In genomic region chr1:93665015-93665414, GRCh38 we compare ENCODE assay signal across 15 cellular contexts. TPM values are rescaled to one million over a fixed set of nuclear protein-coding genes. Genes with fewer than 3 reads are reported as not detected.
DNase-seq lines count a peak whose midpoint lies in the region; ATAC-seq, FAIRE-seq and TF ChIP-seq lines count a peak whose summit lies in the region.
"Had no signal": no experiment of that assay in that cellular context is flagged by ENCODE, and none has a peak within 500 bp of the region (broad histone marks: within the 10 kb centered on the region; RNA-seq: fewer than 3 reads in every experiment).

No MANE protein-coding gene starts in this region.

- H4K5ac ChIP-seq in mesendoderm (ENCODE audit: low read length), result no peak overlapping the region

- peak overlapping the region; percentile 80 for H3K56ac ChIP-seq in mesendoderm (ENCODE audit: low read length)

- H3K27ac ChIP-seq in heart left ventricle, result peak overlapping the region in 11 of 12 donors; percentile 5 to 71 (median 52)
- H3K27ac ChIP-seq in mesendoderm (ENCODE audit: low read depth, low read length), result peak overlapping the region; percentile 76
- peak overlapping the region; percentile 27 to 68 (median 46) for H3K27ac ChIP-seq in upper lobe of left lung
- H3K27ac ChIP-seq in HepG2 (ENCODE audit: extremely low read length, insufficient read depth, low read length), result no peak overlapping the region
- H3K27ac ChIP-seq: 22Rv1, right lobe of liver had no signal

- no peaks in the 10 kb centered on the region for H4K20me1 ChIP-seq in HepG2 (ENCODE audit: insufficient read depth, low read length)

- H3K9me3 ChIP-seq in heart left ventricle (no peaks in the 10 kb centered on the region), upper lobe of left lung (no peaks in the 10 kb centered on the region), HepG2 (ENCODE audit: low read length) (no peaks in the 10 kb centered on the region)
- H3K9me3 ChIP-seq: right lobe of liver had no signal

- CTCF ChIA-PET in HepG2 (lab: Yijun Ruan, JAX; ENCODE audit: low intra/inter-chr PET ratio, low total read pairs), result no interaction called here

- H3K9me3 Mint-ChIP-seq in dendritic cell treated with granulocyte-macrophage colony-stimulating factor and Interleukin-4, amounts not matched to agents 40 ng/mL and 50 ng/mL, for 4 days, result no peaks in the 10 kb centered on the region

- TF ChIP-seq RAD21 in HepG2 (CRISPR knock-in tag; IDR thresholded peaks at IDR 0.05), result no peak

- H3K23ac ChIP-seq in mesendoderm (ENCODE audit: low read length), result no peak overlapping the region

- no peak for FAIRE-seq in HepG2 (lab: Jason Lieb, UNC)
- FAIRE-seq: bronchial epithelial cell had no signal

- H3K18ac ChIP-seq in mesendoderm (ENCODE audit: low read length), result peak overlapping the region; percentile 46

- H3K4me2 ChIP-seq in mesendoderm (ENCODE audit: low read length) (peak overlapping the region; percentile 9), HepG2 (ENCODE audit: low read depth, low read length) (no peak overlapping the region; the same call in 1 of the 2 replicates)

- H3K27me3 ChIP-seq in heart left ventricle (no peaks in the 10 kb centered on the region), mesendoderm (ENCODE audit: insufficient read depth, low read length, poor library complexity) (no peaks in the 10 kb centered on the region), upper lobe of left lung (no peaks in the 10 kb centered on the region), HepG2 (ENCODE audit: control insufficient read depth in 1 of 2, insufficient read depth in 2 of 2, low read length in 2 of 2) (no peaks in the 10 kb centered on the region)
- H3K27me3 ChIP-seq: right lobe of liver had no signal

- H2BK5ac ChIP-seq in mesendoderm (ENCODE audit: low read length), result peak overlapping the region; percentile 75

- TF ChIP-seq EP300 in upper lobe of left lung (IDR thresholded peaks at IDR 0.05) (no peak), HepG2 (IDR thresholded peaks at IDR 0.05; ENCODE audit: low read depth in 2 of 2, low read length in 2 of 2) (no peak), HepG2 (CRISPR knock-in tag; IDR thresholded peaks at IDR 0.05; ENCODE audit: borderline replicate concordance) (no peak)

- TF ChIP-seq CTCF in heart left ventricle (IDR thresholded peaks at IDR 0.05) (no peak), upper lobe of left lung (IDR thresholded peaks at IDR 0.05) (no peak), HepG2 (CRISPR knock-in tag; IDR thresholded peaks at IDR 0.05) (no peak)

- H2AFZ ChIP-seq in HepG2 (ENCODE audit: low read length), result no peak overlapping the region

- peaks cover 18% of the 10 kb centered on the region for H3K79me1 ChIP-seq in mesendoderm (ENCODE audit: low read length)

- TF ChIP-seq POLR2A in heart left ventricle (IDR thresholded peaks at IDR 0.05) (no peak), upper lobe of left lung (IDR thresholded peaks at IDR 0.05) (no peak), HepG2 (IDR thresholded peaks at IDR 0.05; ENCODE audit: insufficient read depth in 1 of 2, low read depth in 2 of 2, low read length in 2 of 2) (no peak)

- peak overlapping the region; percentile 49 for H3K9ac ChIP-seq in mesendoderm (ENCODE audit: low read length)
- no peak overlapping the region; the same call in 1 of the 2 replicates for H3K9ac ChIP-seq in HepG2 (ENCODE audit: insufficient read depth, low read depth, low read length)

- intact Hi-C loops in heart left ventricle (cut with DNase I) (no loop called here), left cardiac atrium (cut with DNase I) (no loop called here), HepG2 (cut with micrococcal nuclease; ENCODE audit: unreplicated experiment) (no loop called here)
- intact Hi-C loops in dendritic cell treated with granulocyte-macrophage colony-stimulating factor and Interleukin-4, amounts not matched to agents 40 ng/mL and 50 ng/mL, for 4 days (cut with micrococcal nuclease), result no loop called here

- H3K4ac ChIP-seq in mesendoderm (ENCODE audit: low read depth, low read length), result peak overlapping the region; percentile 26

- 32 to 48% (median 36%) methylated on average over 3 of the region's 3 CpGs for WGBS in heart left ventricle, 4 donors
- WGBS in mesendoderm (ENCODE audit: extremely low coverage, insufficient coverage, low lambda C conversion rate), result no CpG with 5 or more reads among the region's 3 CpGs
- WGBS in upper lobe of left lung, 2 donors, result 61 to 73% methylated on average over 3 of the region's 3 CpGs
- WGBS in HepG2 (ENCODE audit: low lambda C conversion rate), result 54% methylated on average over 3 of the region's 3 CpGs

- no peak overlapping the region for H2BK15ac ChIP-seq in mesendoderm (replicated peaks; ENCODE audit: low read depth)

- no peak overlapping the region for H2BK120ac ChIP-seq in mesendoderm (ENCODE audit: low read depth, low read length)

- peaks cover 63% of the 10 kb centered on the region for H3K4me1 Mint-ChIP-seq in dendritic cell treated with granulocyte-macrophage colony-stimulating factor and Interleukin-4, amounts not matched to agents 40 ng/mL and 50 ng/mL, for 4 days (ENCODE audit: low read depth)

- DNase-seq in heart left ventricle (no peak), left cardiac atrium (no peak), mesendoderm (no peak), upper lobe of left lung (no peak), hippocampal formation (lab: John Stamatoyannopoulos, UW) (no peak), HepG2 (ENCODE audit: low spot score) (no peak)
- DNase-seq: activated effector memory CD4-positive, alpha-beta T cell treated with Interleukin-2 at 50 U/mL for 16 hours; COR-L47; naive thymus-derived CD4-positive, alpha-beta T cell; T-helper 2 cell had no signal

- H3K27me3 Mint-ChIP-seq in dendritic cell treated with granulocyte-macrophage colony-stimulating factor and Interleukin-4, amounts not matched to agents 40 ng/mL and 50 ng/mL, for 4 days, result no peaks in the 10 kb centered on the region

- ATAC-seq in heart left ventricle (peak in 1 of 4 donors; percentile 1), left cardiac atrium (no peak), upper lobe of left lung (ENCODE audit: low FRiP score in 2 of 2) (no peak), HepG2 (no peak), GM18870 (IDR thresholded peaks at IDR 0.05; ENCODE audit: unreplicated experiment) (no peak)
- ATAC-seq: naive thymus-derived CD4-positive, alpha-beta T cell had no signal

- H3K79me2 ChIP-seq in mesendoderm (ENCODE audit: control insufficient read depth, insufficient read depth, low read length), result peaks cover 45% of the 10 kb centered on the region
- no peaks in the 10 kb centered on the region for H3K79me2 ChIP-seq in HepG2 (ENCODE audit: insufficient read depth, low read length)

- H3K4me3 Mint-ChIP-seq in dendritic cell treated with granulocyte-macrophage colony-stimulating factor and Interleukin-4, amounts not matched to agents 40 ng/mL and 50 ng/mL, for 4 days, result no peak overlapping the region
- H3K4me3 Mint-ChIP-seq: naive thymus-derived CD4-positive, alpha-beta T cell had no signal

- peaks cover 0 to 98% (median 73%) of the 10 kb centered on the region in 12 donors for H3K4me1 ChIP-seq in heart left ventricle
- peaks cover 38% of the 10 kb centered on the region for H3K4me1 ChIP-seq in mesendoderm (ENCODE audit: control insufficient read depth, low read depth, low read length)
- H3K4me1 ChIP-seq in upper lobe of left lung, result peaks cover 41 to 69% (median 50%) of the 10 kb centered on the region in 4 donors
- peaks cover 76% of the 10 kb centered on the region for H3K4me1 ChIP-seq in HepG2 (ENCODE audit: insufficient read depth, low read length)

- no TSS peak for BruUV-seq in HepG2 (replicated peaks; lab: Mats Ljungman, UMichigan)

- no peak overlapping the region for H4K8ac ChIP-seq in mesendoderm (ENCODE audit: low read depth, low read length)

- peak overlapping the region; percentile 30 for H3K27ac Mint-ChIP-seq in dendritic cell treated with granulocyte-macrophage colony-stimulating factor and Interleukin-4, amounts not matched to agents 40 ng/mL and 50 ng/mL, for 4 days
- H3K27ac Mint-ChIP-seq: naive thymus-derived CD4-positive, alpha-beta T cell had no signal

- H3K36me3 ChIP-seq in heart left ventricle, result peaks cover 0 to 11% (median 0%) of the 10 kb centered on the region in 9 donors
- peaks cover 4% of the 10 kb centered on the region for H3K36me3 ChIP-seq in mesendoderm (ENCODE audit: control insufficient read depth, insufficient read depth, low read length)
- peaks cover 0 to 19% (median 0%) of the 10 kb centered on the region in 4 donors for H3K36me3 ChIP-seq in upper lobe of left lung
- H3K36me3 ChIP-seq in HepG2 (replicated peaks in 1 of 2; ENCODE audit: control insufficient read depth in 1 of 2, insufficient read depth in 2 of 2, low read length in 2 of 2), result peaks cover 0 to 1% of the 10 kb centered on the region in 2 experiments; a peak in 1 of 5 replicates
- H3K36me3 ChIP-seq: right lobe of liver had no signal

- H2AK5ac ChIP-seq in mesendoderm (ENCODE audit: low read length), result peak overlapping the region; percentile 38

- in situ Hi-C loops in HepG2 (cut with HindIII; ENCODE audit: extremely low pct_ligation_motif_present, low pct_unique_long_range_greater_than_20kb), result no loop called here

- peaks cover 95% of the 10 kb centered on the region for H3K36me3 Mint-ChIP-seq in dendritic cell treated with granulocyte-macrophage colony-stimulating factor and Interleukin-4, amounts not matched to agents 40 ng/mL and 50 ng/mL, for 4 days (ENCODE audit: low read depth)
- H3K36me3 Mint-ChIP-seq: naive thymus-derived CD4-positive, alpha-beta T cell had no signal

- POLR2A ChIA-PET in HepG2 (lab: Yijun Ruan, JAX), result no interaction called here

- H3K4me3 ChIP-seq in heart left ventricle (no peak overlapping the region), mesendoderm (ENCODE audit: low read length) (no peak overlapping the region), upper lobe of left lung (no peak overlapping the region), HepG2 (replicated peaks in 1 of 3; ENCODE audit: insufficient read depth in 1 of 3, low read depth in 2 of 3, low read length in 3 of 3) (no peak overlapping the region)
- H3K4me3 ChIP-seq: right lobe of liver had no signal

RNA-seq across cellular contexts. Expression of gene BCAR3, which starts 16.6 kb away (rescaled TPM):
- 10 to 100 TPM in 8 of 9 donors, 1 to 10 TPM in 1; 7.5 to 25.0 (median 17.3) TPM for total RNA-seq in heart left ventricle
- 1 to 10 TPM; 6.4 to 7.4 TPM for polyA plus RNA-seq in heart left ventricle
- 10 to 100 TPM; 12.4 to 17.5 TPM for total RNA-seq in left cardiac atrium
- polyA plus RNA-seq in mesendoderm (2013, experiment 1 of 2), result 23.5 TPM
- 23.0 TPM for polyA plus RNA-seq in mesendoderm (2013, experiment 2 of 2)
- 10 to 100 TPM; 26.3 to 48.8 (median 31.9) TPM for total RNA-seq in upper lobe of left lung
- total RNA-seq in HepG2 (2016; rRNA removed; fragmentation: Illumina TruSeq; extraction: Trizol), result 4.8 and 5.5 TPM in 2 replicates
- 2.6 and 3.2 TPM in 2 replicates for total RNA-seq in HepG2 (2016; cell fraction: cytosol; rRNA removed; fragmentation: Illumina TruSeq; extraction: Trizol; ENCODE audit: low read depth)
- total RNA-seq in HepG2 (2016; cell fraction: insoluble cytoplasmic fraction; rRNA removed; fragmentation: Illumina TruSeq; extraction: Trizol), result 4.7 and 5.1 TPM in 2 replicates
- total RNA-seq in HepG2 (2016; cell fraction: membrane; rRNA removed; fragmentation: Illumina TruSeq; extraction: Trizol), result 3.3 and 3.5 TPM in 2 replicates
- 4.6 TPM in 2 replicates for total RNA-seq in HepG2 (2016; cell fraction: nucleus; rRNA removed; fragmentation: Illumina TruSeq; extraction: Trizol)
- polyA plus RNA-seq in HepG2 (2011; rRNA removed), result 3.6 and 5.4 TPM in 2 replicates
- 3.1 and 3.4 TPM in 2 replicates for polyA plus RNA-seq in HepG2 (2011; cell fraction: cytosol; rRNA removed)
- 6.8 and 8.6 TPM in 2 replicates for polyA plus RNA-seq in HepG2 (2011; cell fraction: nucleus; rRNA removed)
- polyA plus RNA-seq in HepG2 (2012), result 4.7 and 5.8 TPM in 2 replicates
- polyA plus RNA-seq in HepG2 (2016; cell fraction: cytosol; fragmentation: Illumina TruSeq; extraction: Trizol; ENCODE audit: low read depth), result 0.58 and 0.79 TPM in 2 replicates
- 4.8 and 6.3 TPM in 2 replicates for polyA plus RNA-seq in HepG2 (2016; cell fraction: insoluble cytoplasmic fraction; fragmentation: Illumina TruSeq; extraction: Trizol; ENCODE audit: low read depth)
- 1.2 and 1.6 TPM in 2 replicates for polyA plus RNA-seq in HepG2 (2016; cell fraction: membrane; fragmentation: Illumina TruSeq; extraction: Trizol; ENCODE audit: low read depth)
- polyA plus RNA-seq in HepG2 (2016; cell fraction: nucleus; fragmentation: Illumina TruSeq; extraction: Trizol; ENCODE audit: insufficient read depth, low read depth), result 3.7 and 6.7 TPM in 2 replicates
- 8.2 and 39.9 TPM in 2 replicates for polyA minus RNA-seq in HepG2 (2011; rRNA and poly(A)+ RNA removed; ENCODE audit: low replicate concordance)
- polyA minus RNA-seq in HepG2 (2011; cell fraction: cytosol; rRNA and poly(A)+ RNA removed), result 7.6 and 8.4 TPM in 2 replicates
- polyA minus RNA-seq in HepG2 (2011; cell fraction: nucleus; rRNA and poly(A)+ RNA removed), result 10.4 and 10.6 TPM in 2 replicates
